8 cellular contexts compared by ENCODE assay signal in the genomic region with DNA sequence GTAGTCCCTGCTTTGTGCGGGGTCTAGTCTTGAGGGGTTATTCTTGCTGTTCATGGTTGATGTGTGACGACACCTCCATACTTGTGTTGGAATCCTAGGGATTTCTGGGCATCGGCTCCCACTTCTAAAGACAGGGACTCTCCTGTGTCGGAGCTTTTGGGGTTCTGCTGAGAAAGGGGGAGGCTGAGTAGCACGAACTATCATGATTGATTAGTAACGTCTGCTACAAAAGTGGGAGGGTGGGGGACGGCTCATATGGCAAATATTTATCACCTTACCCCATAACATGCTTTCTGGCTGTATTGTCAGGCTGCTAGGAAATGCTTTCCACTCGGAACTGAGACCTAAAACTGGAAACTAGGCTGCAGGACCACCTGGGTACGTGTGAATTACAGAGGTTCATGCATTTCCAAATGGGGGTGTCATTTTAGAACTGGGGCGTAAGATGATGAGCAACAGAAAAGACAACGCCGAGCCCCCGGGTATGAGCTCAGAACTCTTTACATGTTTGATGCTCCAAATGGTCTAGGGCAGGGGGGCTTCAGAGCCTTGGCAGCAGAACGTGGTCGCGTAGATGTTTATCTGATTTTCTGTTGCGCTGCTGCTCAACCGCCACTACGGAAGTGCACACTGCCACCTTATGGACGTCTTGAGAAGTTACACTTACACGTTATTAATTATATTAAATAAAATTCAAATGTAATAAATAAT. TPM values are rescaled to one million over a fixed set of nuclear protein-coding genes. Genes with fewer than 3 reads are reported as not detected.
A peak's percentile ranks its signal among the peaks of the same experiment; 100 is the strongest.
DNase-seq lines count a peak whose midpoint lies in the region; ATAC-seq, FAIRE-seq and TF ChIP-seq lines count a peak whose summit lies in the region.

No MANE protein-coding gene starts in this region.

- H3K4me3 ChIP-seq in kidney (ENCODE audit: low read length in 2 of 2) = peak overlapping the region; percentile 42 to 59

- H3K9me3 ChIP-seq in kidney (ENCODE audit: control insufficient read depth in 1 of 2, low read length in 2 of 2) = no peaks in the 10 kb centered on the region

- intact Hi-C loops in kidney (cut with DNase I) = no loop called here

- H3K27ac ChIP-seq in caudate nucleus (ENCODE audit: low read depth, low read length) = no peak overlapping the region
- no peak overlapping the region for H3K27ac ChIP-seq in kidney (ENCODE audit: low read depth in 2 of 2, low read length in 2 of 2)

- no peaks in the 10 kb centered on the region for H3K36me3 ChIP-seq in kidney (ENCODE audit: control insufficient read depth in 1 of 2, insufficient read depth in 2 of 2, low read length in 2 of 2)

- TF ChIP-seq CTCF in kidney (IDR thresholded peaks at IDR 0.05; ENCODE audit: borderline replicate concordance, extremely low read depth, insufficient read depth) = peak; percentile 59

- ATAC-seq in GM21723 (IDR thresholded peaks at IDR 0.05; ENCODE audit: unreplicated experiment) = no peak

- H3K4me1 ChIP-seq in kidney (ENCODE audit: control insufficient read depth in 1 of 2, insufficient read depth in 1 of 2, low read depth in 1 of 2, low read length in 2 of 2) = peaks cover 2 to 4% of the 10 kb centered on the region in 2 donors

- peak; percentile 29 for FAIRE-seq in kidney (lab: Jason Lieb, UNC)

- H3K9ac ChIP-seq in kidney (ENCODE audit: low read length in 2 of 2) = peak overlapping the region; percentile 36 to 58

- peak; percentile 10 for DNase-seq in NCI-H2029 treated with DMSO at 0.1 percent for 48 hours (lab: John Stamatoyannopoulos, UW)
- no peak for DNase-seq in NCI-H2029 (lab: John Stamatoyannopoulos, UW)
- DNase-seq in NAMALWA (ENCODE audit: low spot score) = peak; percentile 75
- peak; percentile 1 for DNase-seq in T-helper 22 cell (ENCODE audit: low read depth)
- peak in 41 of 61 donors; percentile 1 to 62 (median 17) for DNase-seq in caudate nucleus (lab: John Stamatoyannopoulos, UW)
- DNase-seq in kidney = peak; percentile 52
- peak in 2 of 3 donors; percentile 23 to 29 for DNase-seq in stimulated activated CD4-positive, alpha-beta T cell treated with anti-CD3 and anti-CD28 coated beads, Interleukin-12 subunit alpha, Interleukin-12 subunit beta, amount 100 ng/mL, for 48 hours (ENCODE audit: low read depth in 2 of 3, low spot score in 1 of 3)

RNA-seq across cellular contexts. Expression of a gene that starts 15.1 kb away (rescaled TPM):
- total RNA-seq in kidney = 0.44 TPM
- polyA plus RNA-seq in kidney (ENCODE audit: insufficient read depth, low read depth, low replicate concordance) = 1.2 TPM
